Comparison of ENCODE assay signal across 16 cellular contexts in genomic region chr19:39692166-39692565, GRCh38. TPM values are rescaled to one million over a fixed set of nuclear protein-coding genes. Genes with fewer than 3 reads are reported as not detected.
"Had no signal": no experiment of that assay in that cellular context is flagged by ENCODE, and none has a peak within 500 bp of the region (broad histone marks: within the 10 kb centered on the region; RNA-seq: fewer than 3 reads in every experiment).

No MANE protein-coding gene starts in this region.

- H2AFZ ChIP-seq: parathyroid adenoma had no signal

- H3K27ac Mint-ChIP-seq: activated T-helper 1 cell treated with anti-CD3 and anti-CD28 coated beads, Interleukin-12 subunit alpha, Interleukin-12 subunit beta, Interleukin-2, Interleukin-4 antibody, amounts not matched to agents 30 ng/mL and 10 ng/mL and 1 ng/mL, durations not matched to agents 14 hours and 24 hours and 36 hours; brain; naive thymus-derived CD4-positive, alpha-beta T cell had no signal

- H3K27me3 ChIP-seq: tibial artery had no signal

- H3K79me2 ChIP-seq: parathyroid adenoma had no signal

- H3K9me3 Mint-ChIP-seq: activated T-helper 1 cell treated with anti-CD3 and anti-CD28 coated beads, Interleukin-12 subunit alpha, Interleukin-12 subunit beta, Interleukin-2, Interleukin-4 antibody, amounts not matched to agents 30 ng/mL and 10 ng/mL and 1 ng/mL, durations not matched to agents 14 hours and 24 hours and 36 hours had no signal

- ATAC-seq: left colon; naive thymus-derived CD4-positive, alpha-beta T cell had no signal

- H3K36me3 ChIP-seq: tibial artery, uterus had no signal

- H3K4me1 ChIP-seq: parathyroid adenoma, tibial artery, uterus had no signal

- H3K9me3 ChIP-seq: tibial artery, uterus had no signal

- H3K4me3 ChIP-seq: skin epidermis, tibial artery, uterus had no signal

- H3K9ac ChIP-seq: parathyroid adenoma had no signal

- DNase-seq: activated naive CD4-positive, alpha-beta T cell treated with anti-CD3 and anti-CD28 coated beads, Interleukin-2, amount 50 U/mL, for 16 hours; amniotic stem cell; effector memory CD4-positive, alpha-beta T cell; left colon; naive thymus-derived CD4-positive, alpha-beta T cell; T-helper 1 cell; tibial artery; uterus had no signal

- H3K36me3 Mint-ChIP-seq: brain had no signal

- H3K27ac ChIP-seq: epithelial cell of prostate, parathyroid adenoma, skin epidermis, tibial artery, uterus had no signal

RNA-seq across cellular contexts. Expression of gene LGALS14, which starts 12.1 kb away (rescaled TPM):
- total RNA-seq: activated T-helper 1 cell treated with anti-CD3 and anti-CD28 coated beads, Interleukin-12 subunit alpha, Interleukin-12 subunit beta, Interleukin-2, Interleukin-4 antibody, amounts not matched to agents 30 ng/mL and 10 ng/mL and 1 ng/mL, durations not matched to agents 14 hours and 24 hours and 36 hours; left colon; lung microvascular endothelial cell; renal cortical epithelial cell; uterus had no signal

RNA-seq across cellular contexts. Expression of gene LGALS16, which starts 36.5 kb away (rescaled TPM):
- total RNA-seq: activated T-helper 1 cell treated with anti-CD3 and anti-CD28 coated beads, Interleukin-12 subunit alpha, Interleukin-12 subunit beta, Interleukin-2, Interleukin-4 antibody, amounts not matched to agents 30 ng/mL and 10 ng/mL and 1 ng/mL, durations not matched to agents 14 hours and 24 hours and 36 hours; left colon; lung microvascular endothelial cell; mononuclear cell; naive thymus-derived CD4-positive, alpha-beta T cell; renal cortical epithelial cell; uterus had no signal
- polyA plus RNA-seq: naive thymus-derived CD4-positive, alpha-beta T cell had no signal

RNA-seq across cellular contexts. Expression of gene CLC, which starts 45.7 kb away (rescaled TPM):
- total RNA-seq: lung microvascular endothelial cell, renal cortical epithelial cell, uterus had no signal
- polyA plus RNA-seq: naive thymus-derived CD4-positive, alpha-beta T cell had no signal
